ENCODE assay signal across 4 cellular contexts in genomic region chr6:49587262-49587661, GRCh38. TPM values are rescaled to one million over a fixed set of nuclear protein-coding genes. Genes with fewer than 3 reads are reported as not detected.
"Had no signal": no experiment of that assay in that cellular context is flagged by ENCODE, and none has a peak within 500 bp of the region (broad histone marks: within the 10 kb centered on the region; RNA-seq: fewer than 3 reads in every experiment).

No MANE protein-coding gene starts in this region.

RNA-seq across cellular contexts. Expression of gene C6orf141, which starts 36.8 kb away (rescaled TPM):
- total RNA-seq: HepG2, IMR-90 had no signal
- polyA plus RNA-seq: IgD-negative memory B cell, IMR-90 had no signal

RNA-seq across cellular contexts. Expression of gene RHAG, which starts 49.4 kb away (rescaled TPM):
- total RNA-seq: HepG2, HT-29, IMR-90 had no signal
- polyA plus RNA-seq: HepG2, IgD-negative memory B cell, IMR-90 had no signal
